Comparison of ENCODE assay signal across 20 cellular contexts in genomic region chr6:161127071-161127740, GRCh38.
DNase-seq lines count a peak whose midpoint lies in the region; ATAC-seq, FAIRE-seq and TF ChIP-seq lines count a peak whose summit lies in the region.
"Had no signal": no experiment of that assay in that cellular context is flagged by ENCODE, and none has a peak within 500 bp of the region (broad histone marks: within the 10 kb centered on the region; RNA-seq: fewer than 3 reads in every experiment).

No MANE protein-coding gene starts in this region.

- H3K4me1 ChIP-seq in HepG2 (ENCODE audit: insufficient read depth, low read length), result peaks cover 12% of the 10 kb centered on the region
- no peaks in the 10 kb centered on the region for H3K4me1 ChIP-seq in right lobe of liver

- no TSS peak for BruUV-seq in HepG2 (replicated peaks; lab: Mats Ljungman, UMichigan)

- WGBS in HepG2 (ENCODE audit: low lambda C conversion rate), result 93% methylated on average over 5 of the region's 7 CpGs
- WGBS in right lobe of liver (ENCODE audit: insufficient coverage, low coverage, low lambda C conversion rate, missing lambda C conversion rate), result 100% methylated on average over 1 of the region's 7 CpGs

- H3K27me3 ChIP-seq in HepG2 (ENCODE audit: control insufficient read depth in 1 of 2, insufficient read depth in 2 of 2, low read length in 2 of 2) (no peaks in the 10 kb centered on the region), right lobe of liver (no peaks in the 10 kb centered on the region)

- DNase-seq in HepG2 (ENCODE audit: low spot score) (no peak), right lobe of liver (no peak), epithelial cell of prostate (ENCODE audit: low read depth, low spot score) (no peak), kidney glomerular epithelial cell (lab: John Stamatoyannopoulos, UW) (no peak)
- DNase-seq: ACHN, C1 segment of cervical spinal cord, DMS79, MM.1S, NCI-H1092, NCI-H1436 treated with DMSO at 0.1 percent for 48 hours, NCI-H2029 treated with DMSO at 0.1 percent for 48 hours, NCI-H2171, NCI-H526, PC-9 had no signal

- no peaks in the 10 kb centered on the region for H4K20me1 ChIP-seq in HepG2 (ENCODE audit: insufficient read depth, low read length)

- H3K4me3 Mint-ChIP-seq in activated T-helper 17 cell treated with anti-CD3 and anti-CD28 coated beads, Interleukin-2, amount 50 U/mL, for 72 hours, result peak overlapping the region; percentile 68
- H3K4me3 Mint-ChIP-seq: GM23338 had no signal

- TF ChIP-seq CTCF in HepG2 (CRISPR knock-in tag; IDR thresholded peaks at IDR 0.05) (no peak), right lobe of liver (IDR thresholded peaks at IDR 0.05) (no peak)

- H3K27me3 Mint-ChIP-seq in activated T-helper 17 cell treated with anti-CD3 and anti-CD28 coated beads, Interleukin-2, amount 50 U/mL, for 72 hours, result no peaks in the 10 kb centered on the region

- TF ChIP-seq POLR2A in HepG2 (IDR thresholded peaks at IDR 0.05; ENCODE audit: insufficient read depth in 1 of 2, low read depth in 2 of 2, low read length in 2 of 2), result no peak
- no peak for TF ChIP-seq POLR2A in right lobe of liver (IDR thresholded peaks at IDR 0.05)

- CTCF ChIA-PET in HepG2 (lab: Yijun Ruan, JAX; ENCODE audit: low intra/inter-chr PET ratio, low total read pairs), result no interaction called here

- peak overlapping the region; percentile 95 for H3K27ac Mint-ChIP-seq in activated T-helper 17 cell treated with anti-CD3 and anti-CD28 coated beads, Interleukin-2, amount 50 U/mL, for 72 hours
- H3K27ac Mint-ChIP-seq: GM23338 had no signal

- no peaks in the 10 kb centered on the region for H3K79me2 ChIP-seq in HepG2 (ENCODE audit: insufficient read depth, low read length)

- H2AFZ ChIP-seq in HepG2 (ENCODE audit: low read length), result no peak overlapping the region
- H2AFZ ChIP-seq: GM23338, PC-9 had no signal

- no peak overlapping the region for H3K4me2 ChIP-seq in HepG2 (ENCODE audit: low read depth, low read length)
- H3K4me2 ChIP-seq: GM23338, PC-9 had no signal

- FAIRE-seq in HepG2 (lab: Jason Lieb, UNC), result no peak
- FAIRE-seq: D721Med had no signal

- in situ Hi-C loops in HepG2 (cut with HindIII; ENCODE audit: extremely low pct_ligation_motif_present, low pct_unique_long_range_greater_than_20kb), result no loop called here

- intact Hi-C loops in HepG2 (cut with micrococcal nuclease; ENCODE audit: unreplicated experiment), result no loop called here
- intact Hi-C loops in right lobe of liver (cut with DNase I), result no loop called here

- peaks cover 84% of the 10 kb centered on the region for H3K36me3 Mint-ChIP-seq in activated T-helper 17 cell treated with anti-CD3 and anti-CD28 coated beads, Interleukin-2, amount 50 U/mL, for 72 hours (ENCODE audit: low read depth)

- TF ChIP-seq EP300 in HepG2 (IDR thresholded peaks at IDR 0.05; ENCODE audit: low read depth in 2 of 2, low read length in 2 of 2) (no peak), HepG2 (CRISPR knock-in tag; IDR thresholded peaks at IDR 0.05; ENCODE audit: borderline replicate concordance) (no peak)

- no peak overlapping the region for H3K27ac ChIP-seq in HepG2 (ENCODE audit: extremely low read length, insufficient read depth, low read length)
- H3K27ac ChIP-seq in right lobe of liver, result no peak overlapping the region
- H3K27ac ChIP-seq in epithelial cell of prostate, result peak overlapping the region; percentile 51
- H3K27ac ChIP-seq: PC-9 had no signal

- H3K4me3 ChIP-seq in HepG2 (replicated peaks in 1 of 3; ENCODE audit: insufficient read depth in 1 of 3, low read depth in 2 of 3, low read length in 3 of 3) (no peak overlapping the region), right lobe of liver (no peak overlapping the region)
- H3K4me3 ChIP-seq: GM23338, PC-9 had no signal

- peaks cover 36% of the 10 kb centered on the region for H3K4me1 Mint-ChIP-seq in activated T-helper 17 cell treated with anti-CD3 and anti-CD28 coated beads, Interleukin-2, amount 50 U/mL, for 72 hours
- H3K4me1 Mint-ChIP-seq: GM23338 had no signal

- peaks cover 9% of the 10 kb centered on the region for H3K9me3 Mint-ChIP-seq in activated T-helper 17 cell treated with anti-CD3 and anti-CD28 coated beads, Interleukin-2, amount 50 U/mL, for 72 hours

- H3K9me3 ChIP-seq in HepG2 (ENCODE audit: low read length) (peaks cover 8% of the 10 kb centered on the region; the same call in 1 of the 2 replicates), right lobe of liver (peaks cover 0 to 5% (median 0%) of the 10 kb centered on the region in 4 donors)

- ATAC-seq in HepG2, result no peak
- ATAC-seq in right lobe of liver, result no peak
- ATAC-seq in activated T-helper 17 cell treated with anti-CD3 and anti-CD28 coated beads, Interleukin-2, amount 50 U/mL, for 72 hours (replicated peaks), result no peak
- ATAC-seq in GM21576 (IDR thresholded peaks at IDR 0.05; ENCODE audit: unreplicated experiment), result no peak
- no peak for ATAC-seq in GM21528 (IDR thresholded peaks at IDR 0.05; ENCODE audit: low FRiP score, unreplicated experiment)
- ATAC-seq: GM23338, HCT116 had no signal

- H3K36me3 ChIP-seq in HepG2 (replicated peaks in 1 of 2; ENCODE audit: control insufficient read depth in 1 of 2, insufficient read depth in 2 of 2, low read length in 2 of 2) (peaks cover 2 to 11% of the 10 kb centered on the region in 2 experiments; a peak in 3 of 5 replicates), right lobe of liver (no peaks in the 10 kb centered on the region)

- no peak for TF ChIP-seq RAD21 in HepG2 (CRISPR knock-in tag; IDR thresholded peaks at IDR 0.05)

- POLR2A ChIA-PET in HepG2 (lab: Yijun Ruan, JAX), result no interaction called here

- H3K9ac ChIP-seq in HepG2 (ENCODE audit: insufficient read depth, low read depth, low read length), result no peak overlapping the region

TF ChIP-seq in HepG2, 621 proteins besides CTCF, POLR2A, EP300 and RAD21:
- TF ChIP-seq MAFK (conservative IDR thresholded peaks at IDR 0.05 in 1 of 2, IDR thresholded peaks at IDR 0.05 in 1 of 2; ENCODE audit: low read length in 2 of 2), result peak; percentile 15 to 26; a peak in 2 of 4 replicates
- TF ChIP-seq MAFF (IDR thresholded peaks at IDR 0.05; ENCODE audit: low read depth, low read length), result 0 out of 2 replicates have a peak, but pooled peaks have one; percentile 32
- no peak for TF ChIP-seq SIX1 (CRISPR knock-in tag; IDR thresholded peaks at IDR 0.05; ENCODE audit: borderline replicate concordance)
TF ChIP-seq in HepG2: peak in this region for 2.
